In the genomic region with DNA sequence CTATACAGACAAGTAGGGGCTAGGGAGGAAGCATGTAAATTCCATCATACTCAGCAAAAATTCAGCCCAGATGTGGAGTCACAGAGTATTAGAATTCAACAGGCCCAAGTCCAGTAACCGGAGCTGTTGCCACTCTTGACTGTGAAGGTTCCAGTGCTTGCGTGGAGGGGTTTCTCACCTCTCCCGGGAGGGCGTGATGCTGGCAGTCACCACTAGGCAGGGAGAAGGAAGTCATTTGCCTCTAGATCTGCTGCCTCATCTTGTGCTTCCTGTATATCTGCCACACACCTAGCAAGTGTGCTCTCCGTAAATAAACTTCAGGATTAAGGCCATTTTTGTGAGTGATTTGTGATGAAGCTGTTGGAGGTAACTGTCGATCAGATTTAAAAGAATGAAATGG, we compare ENCODE assay signal across 8 cellular contexts. TPM values are rescaled to one million over a fixed set of nuclear protein-coding genes. Genes with fewer than 3 reads are reported as not detected.
A peak's percentile ranks its signal among the peaks of the same experiment; 100 is the strongest.
DNase-seq lines count a peak whose midpoint lies in the region; ATAC-seq and TF ChIP-seq lines count a peak whose summit lies in the region.

No MANE protein-coding gene starts in this region.

- peaks cover 32% of the 10 kb centered on the region for H3K36me3 Mint-ChIP-seq in natural killer cell treated with Interleukin-12 subunit alpha and Interleukin-12 subunit beta and Interleukin-15 and Interleukin-18, amount 100 ng/mL, for 72 hours

- H3K9me3 ChIP-seq in cardiac muscle cell (ENCODE audit: low read depth) (no peaks in the 10 kb centered on the region), duodenal mucosa (ENCODE audit: control insufficient read depth in 1 of 2, low read length in 2 of 2) (no peaks in the 10 kb centered on the region), transverse colon (no peaks in the 10 kb centered on the region)

- no peak overlapping the region for H3K4me3 ChIP-seq in cardiac muscle cell
- peak overlapping the region in 1 of 2 donors; percentile 87 for H3K4me3 ChIP-seq in duodenal mucosa (ENCODE audit: low read depth in 1 of 2, low read length in 2 of 2)
- no peak overlapping the region for H3K4me3 ChIP-seq in transverse colon

- in situ Hi-C loops in transverse colon (cut with MboI; ENCODE audit: low pct_ligation_motif_present in 1 of 4, low pct_unique_long_range_greater_than_20kb in 1 of 4, low sequenced_read_pairs in 3 of 4) = no loop called here

- DNase-seq in cardiac muscle cell (ENCODE audit: low read depth in 1 of 2, low spot score in 1 of 2) (peak in 1 of 2 donors; percentile 27), left ventricle myocardium superior (no peak), NCI-H2171 treated with DMSO at 0.1 percent for 48 hours (lab: John Stamatoyannopoulos, UW) (peak; percentile 45), transverse colon (peak; percentile 60)
- DNase-seq in activated CD4-positive, alpha-beta T cell treated with anti-CD3 and anti-CD28 coated beads for 48 hours = peak; percentile 74
- DNase-seq in natural killer cell treated with Interleukin-12 subunit alpha and Interleukin-12 subunit beta and Interleukin-15 and Interleukin-18, amount 100 ng/mL, for 72 hours (ENCODE audit: low spot score) = peak; percentile 73

- peak; percentile 20 for TF ChIP-seq CTCF in cardiac muscle cell (IDR thresholded peaks at IDR 0.05; ENCODE audit: low read depth, low read length)
- peak in 3 of 5 experiments; percentile 31 to 52 (median 49) for TF ChIP-seq CTCF in transverse colon (IDR thresholded peaks at IDR 0.05)

- intact Hi-C loops in left ventricle myocardium superior (cut with micrococcal nuclease) = loop anchor here (5.0 kb wide), 1 partner anchor 34 kb away; no protein-coding TSS in a partner anchor
- intact Hi-C loops in transverse colon (cut with DNase I; ENCODE audit: low total_unique reads) = no loop called here

- H3K4me1 ChIP-seq in cardiac muscle cell (ENCODE audit: low read depth) (peaks cover 20% of the 10 kb centered on the region), duodenal mucosa (ENCODE audit: control insufficient read depth in 1 of 2, insufficient read depth in 2 of 2, low read length in 2 of 2) (peaks cover 31 to 44% of the 10 kb centered on the region in 2 donors), transverse colon (peaks cover 5 to 50% (median 38%) of the 10 kb centered on the region in 4 donors)

- no peak overlapping the region for H3K27ac ChIP-seq in cardiac muscle cell
- H3K27ac ChIP-seq in duodenal mucosa (ENCODE audit: low read depth, low read length) = peak overlapping the region; percentile 90
- H3K27ac ChIP-seq in transverse colon = peak overlapping the region; percentile 92 to 98 (median 94)

- peak overlapping the region; percentile 99 for H3K4me3 Mint-ChIP-seq in natural killer cell treated with Interleukin-12 subunit alpha and Interleukin-12 subunit beta and Interleukin-15 and Interleukin-18, amount 100 ng/mL, for 72 hours

- no peak for TF ChIP-seq POLR2A in transverse colon (IDR thresholded peaks at IDR 0.05)

- WGBS in transverse colon (ENCODE audit: low coverage in 1 of 2), 2 donors = 54% methylated on average over 6 of the region's 6 CpGs; no CpG with 5 or more reads in 1 of the 2 donors

- peaks cover 71 to 77% of the 10 kb centered on the region in 2 donors for H3K4me1 Mint-ChIP-seq in natural killer cell treated with Interleukin-12 subunit alpha and Interleukin-12 subunit beta and Interleukin-15 and Interleukin-18, amount 100 ng/mL, for 72 hours (ENCODE audit: low read depth in 2 of 2)

- H3K27ac Mint-ChIP-seq in natural killer cell treated with Interleukin-12 subunit alpha and Interleukin-12 subunit beta and Interleukin-15 and Interleukin-18, amount 100 ng/mL, for 72 hours = peak overlapping the region; percentile 96 to 97

- ATAC-seq in left ventricle myocardium superior (no peak), HG02623 (IDR thresholded peaks at IDR 0.05; ENCODE audit: unreplicated experiment) (no peak)
- ATAC-seq in natural killer cell treated with Interleukin-12 subunit alpha and Interleukin-12 subunit beta and Interleukin-15 and Interleukin-18, amount 100 ng/mL, for 72 hours = peak in 1 of 2 donors; percentile 51

- peak overlapping the region; percentile 38 to 76 for H3K9ac ChIP-seq in duodenal mucosa (ENCODE audit: low read depth in 1 of 2, low read length in 2 of 2)

- TF ChIP-seq EP300 in transverse colon (IDR thresholded peaks at IDR 0.05; ENCODE audit: low read depth) = no peak

- H3K27me3 ChIP-seq in cardiac muscle cell (no peaks in the 10 kb centered on the region), duodenal mucosa (ENCODE audit: control insufficient read depth in 1 of 2, insufficient read depth in 2 of 2, low read length in 2 of 2) (no peaks in the 10 kb centered on the region), transverse colon (no peaks in the 10 kb centered on the region)

- no peaks in the 10 kb centered on the region for H3K27me3 Mint-ChIP-seq in natural killer cell treated with Interleukin-12 subunit alpha and Interleukin-12 subunit beta and Interleukin-15 and Interleukin-18, amount 100 ng/mL, for 72 hours

- H3K36me3 ChIP-seq in cardiac muscle cell = no peaks in the 10 kb centered on the region
- H3K36me3 ChIP-seq in duodenal mucosa (ENCODE audit: control insufficient read depth in 1 of 2, insufficient read depth in 2 of 2, low read length in 2 of 2) = no peaks in the 10 kb centered on the region
- H3K36me3 ChIP-seq in transverse colon = no peaks in the 10 kb centered on the region

- no peaks in the 10 kb centered on the region for H3K9me3 Mint-ChIP-seq in natural killer cell treated with Interleukin-12 subunit alpha and Interleukin-12 subunit beta and Interleukin-15 and Interleukin-18, amount 100 ng/mL, for 72 hours

RNA-seq across cellular contexts. Expression of gene CKLF, which starts 1.0 kb away (rescaled TPM):
- total RNA-seq in cardiac muscle cell (16.6 and 23.4 TPM in 2 replicates), left ventricle myocardium superior (9.1 TPM), transverse colon (100 to 1,000 TPM in 1 of 4 donors, 10 to 100 TPM in 3; 25.3 to 108 (median 39.1) TPM)
- polyA plus RNA-seq in cardiac muscle cell = 25.6 and 44.8 TPM in 2 replicates
- total RNA-seq in natural killer cell treated with Interleukin-12 subunit alpha and Interleukin-12 subunit beta and Interleukin-15 and Interleukin-18, amount 100 ng/mL, for 72 hours = 10 to 100 TPM; 71.2 to 78.6 TPM

RNA-seq across cellular contexts. Expression of gene TK2, which starts 1.4 kb away (rescaled TPM):
- 19.8 and 20.2 TPM in 2 replicates for total RNA-seq in cardiac muscle cell
- 18.2 and 20.9 TPM in 2 replicates for polyA plus RNA-seq in cardiac muscle cell
- total RNA-seq in left ventricle myocardium superior = 16.8 TPM
- total RNA-seq in natural killer cell treated with Interleukin-12 subunit alpha and Interleukin-12 subunit beta and Interleukin-15 and Interleukin-18, amount 100 ng/mL, for 72 hours = 1 to 10 TPM; 5.9 to 6.3 TPM
- total RNA-seq in transverse colon = 10 to 100 TPM; 15.7 to 20.6 (median 16.6) TPM

RNA-seq across cellular contexts. Expression of gene CMTM1, which starts 14.9 kb away (rescaled TPM):
- 1.2 and 2.0 TPM in 2 replicates for total RNA-seq in cardiac muscle cell
- 2.6 and 5.5 TPM in 2 replicates for polyA plus RNA-seq in cardiac muscle cell
- 2.1 TPM for total RNA-seq in left ventricle myocardium superior
- total RNA-seq in natural killer cell treated with Interleukin-12 subunit alpha and Interleukin-12 subunit beta and Interleukin-15 and Interleukin-18, amount 100 ng/mL, for 72 hours = 10 to 100 TPM in 1 of 2 donors, 1 to 10 TPM in 1; 7.2 to 11.6 TPM
- total RNA-seq in transverse colon = 10 to 100 TPM in 1 of 4 donors, 1 to 10 TPM in 2, not detected in 1; 2.0 to 34.2 (median 4.0) TPM

RNA-seq across cellular contexts. Expression of gene CMTM2, which starts 27.9 kb away (rescaled TPM):
- total RNA-seq in cardiac muscle cell (not detected in 2 replicates), left ventricle myocardium superior (not detected), transverse colon (under 1 TPM in 1 of 4 donors, not detected in 3; 0.48 TPM)
- 0.88 TPM in 1 of 2 replicates, not detected in the other for polyA plus RNA-seq in cardiac muscle cell
- under 1 TPM; 0.45 to 0.67 TPM for total RNA-seq in natural killer cell treated with Interleukin-12 subunit alpha and Interleukin-12 subunit beta and Interleukin-15 and Interleukin-18, amount 100 ng/mL, for 72 hours

RNA-seq across cellular contexts. Expression of gene CMTM3, which starts 53.1 kb away (rescaled TPM):
- total RNA-seq in cardiac muscle cell = 48.9 and 56.1 TPM in 2 replicates
- polyA plus RNA-seq in cardiac muscle cell = 70.7 and 92.2 TPM in 2 replicates
- 10.6 TPM for total RNA-seq in left ventricle myocardium superior
- total RNA-seq in natural killer cell treated with Interleukin-12 subunit alpha and Interleukin-12 subunit beta and Interleukin-15 and Interleukin-18, amount 100 ng/mL, for 72 hours = 10 to 100 TPM; 43.8 to 49.7 TPM
- 10 to 100 TPM in 1 of 4 donors, 1 to 10 TPM in 2, not detected in 1; 2.4 to 11.6 (median 6.1) TPM for total RNA-seq in transverse colon
